ENCODE assay signal across 32 cellular contexts in the genomic region with DNA sequence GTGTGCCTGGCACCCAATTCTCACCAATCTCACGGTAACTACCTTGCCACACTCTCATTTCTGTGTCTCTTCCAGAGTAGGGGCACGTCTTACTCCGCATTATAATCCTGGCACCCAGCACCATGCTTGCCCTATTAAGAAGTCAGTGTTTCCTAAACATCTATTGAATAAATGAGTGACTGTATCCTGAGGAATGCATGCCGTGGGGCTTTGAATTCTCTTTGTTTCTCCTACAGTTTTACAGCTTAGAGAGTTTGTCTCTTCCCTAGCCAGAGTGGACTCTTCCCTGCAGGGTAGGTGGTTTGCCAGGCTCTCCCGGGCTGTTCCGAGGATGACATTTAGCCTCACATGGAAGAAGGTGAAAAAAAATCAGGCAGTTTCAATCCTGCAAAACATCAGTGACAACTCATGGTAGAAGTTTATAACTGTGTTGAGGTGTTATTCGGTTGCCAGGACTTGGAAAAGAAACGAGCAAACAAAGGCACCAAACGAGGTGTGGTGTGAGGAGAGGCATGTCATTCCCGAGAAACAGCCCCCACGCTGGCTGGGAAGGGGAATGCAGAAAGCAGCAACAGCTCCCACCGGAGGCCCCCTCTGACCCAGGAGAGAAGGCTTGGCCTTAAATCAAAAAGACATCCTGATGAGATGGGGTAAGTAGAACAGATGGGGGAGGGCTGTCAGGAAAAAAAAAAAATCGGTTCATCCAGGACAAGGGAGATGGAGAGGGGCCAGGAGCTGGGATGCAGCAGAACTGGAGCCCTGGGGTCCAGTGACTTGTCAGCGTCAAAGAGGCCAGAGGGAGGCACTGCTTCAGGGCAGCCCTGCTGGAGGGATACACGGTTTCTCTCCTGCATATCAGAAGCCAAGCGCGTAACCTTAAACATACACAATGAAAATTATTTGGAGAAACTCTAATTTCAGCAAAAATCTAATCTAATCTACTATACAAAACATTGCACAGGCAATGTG.
DNase-seq lines count a peak whose midpoint lies in the region; ATAC-seq and TF ChIP-seq lines count a peak whose summit lies in the region.
"Had no signal": no experiment of that assay in that cellular context is flagged by ENCODE, and none has a peak within 500 bp of the region (broad histone marks: within the 10 kb centered on the region; RNA-seq: fewer than 3 reads in every experiment).

No MANE protein-coding gene starts in this region.

- H3K4me3 ChIP-seq in esophagus muscularis mucosa, result peak overlapping the region in 2 of 4 donors; percentile 6 to 35
- peak overlapping the region in 1 of 2 donors; percentile 12 for H3K4me3 ChIP-seq in muscle layer of duodenum (ENCODE audit: low read depth in 1 of 2, low read length in 2 of 2)
- H3K4me3 ChIP-seq: colonic mucosa, esophagus squamous epithelium, gastrocnemius medialis, lower lobe of right lung, suprapubic skin, vagina had no signal

- intact Hi-C loops in left cardiac atrium (cut with DNase I) (no loop called here), cardiac septum (cut with DNase I) (no loop called here), esophagus muscularis mucosa (cut with DNase I) (no loop called here)

- TF ChIP-seq EP300 in esophagus muscularis mucosa (IDR thresholded peaks at IDR 0.05), result no peak

- H3K27ac ChIP-seq in esophagus muscularis mucosa (replicated peaks in 1 of 4) (peak overlapping the region; percentile 72 to 85 (median 77)), muscle layer of duodenum (ENCODE audit: low read length) (peak overlapping the region; percentile 41)
- H3K27ac ChIP-seq: colonic mucosa, gastrocnemius medialis, lower lobe of right lung, suprapubic skin, vagina had no signal

- TF ChIP-seq CTCF in esophagus muscularis mucosa (IDR thresholded peaks at IDR 0.05), result peak in 1 of 3 experiments; percentile 34

- peaks cover 0 to 56% (median 50%) of the 10 kb centered on the region in 4 donors for H3K4me1 ChIP-seq in esophagus muscularis mucosa
- no peaks in the 10 kb centered on the region for H3K4me1 ChIP-seq in muscle layer of duodenum (ENCODE audit: control insufficient read depth in 1 of 2, insufficient read depth in 2 of 2, low read length in 2 of 2)
- H3K4me1 ChIP-seq: colonic mucosa, gastrocnemius medialis, lower lobe of right lung, suprapubic skin, vagina had no signal

- no peaks in the 10 kb centered on the region for H3K27me3 ChIP-seq in esophagus muscularis mucosa
- no peaks in the 10 kb centered on the region for H3K27me3 ChIP-seq in muscle layer of duodenum (ENCODE audit: low read depth, low read length)
- H3K27me3 ChIP-seq: colonic mucosa, esophagus squamous epithelium, gastrocnemius medialis, suprapubic skin, vagina had no signal

- DNase-seq in left cardiac atrium, result no peak
- no peak for DNase-seq in cardiac septum (ENCODE audit: low spot score)
- DNase-seq in esophagus muscularis mucosa (ENCODE audit: extremely low spot score), result no peak
- no peak for DNase-seq in NK-92 (lab: John Stamatoyannopoulos, UW; ENCODE audit: unreplicated experiment)
- no peak for DNase-seq in activated CD8-positive, alpha-beta memory T cell treated with anti-CD3 and anti-CD28 coated beads, Interleukin-2, amount 50 U/mL, for 48 hours
- no peak for DNase-seq in anterior cingulate cortex (lab: John Stamatoyannopoulos, UW)
- no peak for DNase-seq in NCI-H1105 treated with DMSO at 0.1 percent for 48 hours (lab: John Stamatoyannopoulos, UW)
- DNase-seq: activated CD4-positive, alpha-beta memory T cell treated with anti-CD3 and anti-CD28 coated beads for 36 hours; activated CD8-positive, alpha-beta memory T cell treated with anti-CD3 and anti-CD28 coated beads, Interleukin-2, amount 50 U/mL, for 4 hours; activated naive CD4-positive, alpha-beta T cell treated with anti-CD3 and anti-CD28 coated beads, Interleukin-2, amount 50 U/mL, for 16 hours; amniotic stem cell; CD4-positive, CD25-positive, alpha-beta regulatory T cell; colonic mucosa; effector memory CD4-positive, alpha-beta T cell; esophagus squamous epithelium; gastrocnemius medialis; HCEC 1CT; hypothalamus; islet precursor cell; lower lobe of right lung; NCI-H2029; NCI-H526; posterior cingulate gyrus; SIG-M5; stimulated activated CD4-positive, alpha-beta T cell treated with anti-CD3 and anti-CD28 coated beads, Interleukin-4, amount 100 ng/mL, for 4 hours had no signal

- WGBS in esophagus muscularis mucosa, result 34% methylated on average over 17 of the region's 17 CpGs

- H3K36me3 ChIP-seq in esophagus muscularis mucosa (no peaks in the 10 kb centered on the region), muscle layer of duodenum (ENCODE audit: control insufficient read depth in 1 of 2, insufficient read depth in 2 of 2, low read length in 2 of 2) (no peaks in the 10 kb centered on the region)
- H3K36me3 ChIP-seq: colonic mucosa, esophagus squamous epithelium, gastrocnemius medialis, lower lobe of right lung, suprapubic skin, vagina had no signal

- peak; percentile 21 to 47 for ATAC-seq in left cardiac atrium
- ATAC-seq: activated CD4-positive, CD25-positive, alpha-beta regulatory T cell treated with anti-CD3 and anti-CD28 coated beads, Interleukin-2, amount 50 U/mL, for 24 hours; activated T-helper 17 cell treated with anti-CD3 and anti-CD28 coated beads, Interleukin-2, amount 50 U/mL, for 72 hours; gastrocnemius medialis; lower lobe of right lung; Panc1; stimulated activated memory B cell treated with anti-CD40 and anti-IgM and Interleukin-4, amounts not matched to agents 10 μg/mL and 1 μg/mL and 100 μg/mL, for 72 hours had no signal

- TF ChIP-seq POLR2A in esophagus muscularis mucosa (IDR thresholded peaks at IDR 0.05; ENCODE audit: low read depth), result no peak

- no peaks in the 10 kb centered on the region for H3K9me3 ChIP-seq in esophagus muscularis mucosa
- no peaks in the 10 kb centered on the region for H3K9me3 ChIP-seq in muscle layer of duodenum (ENCODE audit: control insufficient read depth in 1 of 2, low read length in 2 of 2)
- H3K9me3 ChIP-seq: colonic mucosa, esophagus squamous epithelium, gastrocnemius medialis, lower lobe of right lung, suprapubic skin, vagina had no signal
